In genomic region chrX:76172325-76172887, GRCh38 we compare ENCODE assay signal across 8 cellular contexts. TPM values are rescaled to one million over a fixed set of nuclear protein-coding genes. Genes with fewer than 3 reads are reported as not detected.
DNase-seq lines count a peak whose midpoint lies in the region; ATAC-seq and TF ChIP-seq lines count a peak whose summit lies in the region.

No MANE protein-coding gene starts in this region.

- H3K4me1 ChIP-seq in mammary epithelial cell (ENCODE audit: insufficient read depth, low read length) = peaks cover 13% of the 10 kb centered on the region
- peaks cover 10% of the 10 kb centered on the region for H3K4me1 ChIP-seq in lower lobe of right lung
- peaks cover 7 to 15% (median 12%) of the 10 kb centered on the region in 4 donors for H3K4me1 ChIP-seq in upper lobe of left lung

- WGBS in mammary epithelial cell (ENCODE audit: low coverage, missing lambda C conversion rate) = 49% methylated on average over 9 of the region's 9 CpGs
- WGBS in upper lobe of left lung, 2 donors = 8 to 29% methylated on average over 7 to 9 of the region's 9 CpGs

- peaks cover 37% of the 10 kb centered on the region for H3K79me2 ChIP-seq in mammary epithelial cell (ENCODE audit: insufficient read depth, low read length)

- TF ChIP-seq EP300 in upper lobe of left lung (IDR thresholded peaks at IDR 0.05) = no peak

- in situ Hi-C loops in mammary epithelial cell (cut with MboI; ENCODE audit: low sequenced_read_pairs in 2 of 2) = no loop called here

- H3K36me3 ChIP-seq in mammary epithelial cell (ENCODE audit: insufficient read depth, low read length) (no peaks in the 10 kb centered on the region), lower lobe of right lung (peaks cover 10% of the 10 kb centered on the region), upper lobe of left lung (peaks cover 0 to 4% (median 0%) of the 10 kb centered on the region in 4 donors)

- H3K27ac ChIP-seq in mammary epithelial cell (ENCODE audit: insufficient read depth, low read depth, low read length) (peak overlapping the region; percentile 65), lower lobe of right lung (peak overlapping the region; percentile 86), upper lobe of left lung (peak overlapping the region; percentile 78 to 90 (median 80))

- CTCF ChIA-PET in mammary epithelial cell (lab: Charles Lee; ENCODE audit: low non-redundant PET) = no interaction called here

- H3K9ac ChIP-seq in mammary epithelial cell (ENCODE audit: insufficient read depth, low read length) = peak overlapping the region; percentile 76

- no peaks in the 10 kb centered on the region for H3K27me3 ChIP-seq in mammary epithelial cell (ENCODE audit: insufficient read depth, low read length)
- H3K27me3 ChIP-seq in lower lobe of right lung (ENCODE audit: low read depth) = no peaks in the 10 kb centered on the region
- no peaks in the 10 kb centered on the region for H3K27me3 ChIP-seq in upper lobe of left lung

- peak overlapping the region; percentile 85 for H2AFZ ChIP-seq in mammary epithelial cell (ENCODE audit: low read depth, low read length)

- DNase-seq in DMS79 treated with DMSO at 0.1 percent for 48 hours (lab: John Stamatoyannopoulos, UW) (peak; percentile 33), DMS79 (lab: John Stamatoyannopoulos, UW) (no peak), HK-2 (ENCODE audit: unreplicated experiment) (peak; percentile 22), mammary epithelial cell (no peak), lower lobe of right lung (no peak), upper lobe of left lung (no peak), cerebellum (ENCODE audit: low spot score) (no peak), NCI-H526 (lab: John Stamatoyannopoulos, UW) (no peak)

- ATAC-seq in lower lobe of right lung = peak; percentile 69 to 72
- ATAC-seq in upper lobe of left lung (ENCODE audit: low FRiP score in 2 of 2) = peak; percentile 68 to 70

- dilution Hi-C loops in mammary epithelial cell (cut with HindIII; ENCODE audit: low sequenced_read_pairs) = no loop called here

- BruUV-seq in mammary epithelial cell (replicated peaks; lab: Mats Ljungman, UMichigan) = no TSS peak

- TF ChIP-seq CTCF in mammary epithelial cell (conservative IDR thresholded peaks at IDR 0.05 in 1 of 2, IDR thresholded peaks at IDR 0.05 in 1 of 2; ENCODE audit: extremely low read depth in 1 of 2, insufficient read depth in 1 of 2, low read depth in 1 of 2, low read length in 2 of 2) (no peak), lower lobe of right lung (IDR thresholded peaks at IDR 0.05) (no peak), upper lobe of left lung (IDR thresholded peaks at IDR 0.05) (no peak)

- H3K4me3 ChIP-seq in mammary epithelial cell (replicated peaks in 1 of 3; ENCODE audit: insufficient read depth in 1 of 3, low read depth in 2 of 3, low read length in 3 of 3) (peak overlapping the region; percentile 52 to 67 (median 61)), lower lobe of right lung (peak overlapping the region; percentile 69), upper lobe of left lung (peak overlapping the region in 3 of 4 donors; percentile 56 to 78 (median 63))

- intact Hi-C loops in mammary epithelial cell (cut with micrococcal nuclease) (loop anchor here (2.0 kb wide), 1 partner anchor 80 kb away; no protein-coding TSS in a partner anchor), lower lobe of right lung (cut with DNase I) (no loop called here)

- peak overlapping the region; percentile 63 for H3K4me2 ChIP-seq in mammary epithelial cell (ENCODE audit: insufficient read depth, low read depth, low read length)

- no peaks in the 10 kb centered on the region for H4K20me1 ChIP-seq in mammary epithelial cell (ENCODE audit: insufficient read depth, low read length)

- no peaks in the 10 kb centered on the region for H3K9me3 ChIP-seq in mammary epithelial cell (replicated peaks; ENCODE audit: insufficient read depth, low read length)
- no peaks in the 10 kb centered on the region for H3K9me3 ChIP-seq in lower lobe of right lung
- no peaks in the 10 kb centered on the region for H3K9me3 ChIP-seq in upper lobe of left lung

- no peak for TF ChIP-seq POLR2A in upper lobe of left lung (IDR thresholded peaks at IDR 0.05)

RNA-seq across cellular contexts. Expression of gene PBDC1, which starts 0.5 kb away (rescaled TPM):
- 10 to 100 TPM; 14.5 to 41.1 TPM for total RNA-seq in mammary epithelial cell
- 36.8 TPM for polyA plus RNA-seq in mammary epithelial cell
- polyA minus RNA-seq in mammary epithelial cell = 28.9 TPM
- 23.0 TPM for total RNA-seq in lower lobe of right lung
- 10 to 100 TPM; 11.5 to 26.8 (median 23.2) TPM for total RNA-seq in upper lobe of left lung
- 18.1 TPM for total RNA-seq in cerebellum

Comparison
In these comparisons a context has a peak if more than half of its experiments do, and no peak if none do; other contexts are left out.
1. DNase-seq: peak in DMS79 treated with DMSO at 0.1 percent for 48 hours (single experiment) and HK-2 (single experiment); none in DMS79 (single experiment), mammary epithelial cell (single experiment), lower lobe of right lung (single experiment), upper lobe of left lung (0 of 2), cerebellum (single experiment) and NCI-H526 (0 of 2).
2. Peak in every context shown above with its lines, with median percentiles within 50 percentile points of each other: H3K27ac ChIP-seq and H3K4me3 ChIP-seq.